9 cellular contexts compared by ENCODE assay signal in genomic region chr19:47130120-47130588, GRCh38. TPM values are rescaled to one million over a fixed set of nuclear protein-coding genes. Genes with fewer than 3 reads are reported as not detected.
DNase-seq lines count a peak whose midpoint lies in the region; ATAC-seq and TF ChIP-seq lines count a peak whose summit lies in the region.
"Had no signal": no experiment of that assay in that cellular context is flagged by ENCODE, and none has a peak within 500 bp of the region (broad histone marks: within the 10 kb centered on the region; RNA-seq: fewer than 3 reads in every experiment).

No MANE protein-coding gene starts in this region.

- H3K9me3 ChIP-seq in heart right ventricle = peaks cover 0 to 4% (median 0%) of the 10 kb centered on the region in 11 donors
- no peaks in the 10 kb centered on the region for H3K9me3 ChIP-seq in body of pancreas
- H3K9me3 ChIP-seq in muscle layer of duodenum (ENCODE audit: control insufficient read depth in 1 of 2, low read length in 2 of 2) = no peaks in the 10 kb centered on the region
- H3K9me3 ChIP-seq in upper lobe of left lung = no peaks in the 10 kb centered on the region
- H3K9me3 ChIP-seq: mucosa of descending colon had no signal

- ATAC-seq in heart right ventricle = peak in 1 of 8 donors; percentile 16
- ATAC-seq in Right ventricle myocardium superior (ENCODE audit: poor library complexity) = no peak
- ATAC-seq in body of pancreas = no peak
- ATAC-seq in upper lobe of left lung (ENCODE audit: low FRiP score in 2 of 2) = no peak
- no peak for ATAC-seq in activated CD4-positive, CD25-positive, alpha-beta regulatory T cell treated with anti-CD3 and anti-CD28 coated beads, Interleukin-2, amount 50 U/mL, for 24 hours

- intact Hi-C loops in heart right ventricle (cut with DNase I) = loop anchor here in 2 of 10 donors (2.0 to 5.0 kb wide), 2 partner anchors 51 to 93 kb away; no protein-coding TSS in a partner anchor
- intact Hi-C loops in Right ventricle myocardium superior (cut with DNase I) = loop anchor here (1.0 kb wide), 1 partner anchor 17 kb away; the partner anchor contains the start of gene ZC3H4
- intact Hi-C loops in body of pancreas (cut with DNase I) = no loop called here

- WGBS in heart right ventricle, 2 donors = 75 to 76% methylated on average over 8 of the region's 8 CpGs
- 63 to 66% methylated on average over 8 of the region's 8 CpGs for WGBS in body of pancreas, 2 donors
- 65 to 69% methylated on average over 8 of the region's 8 CpGs for WGBS in upper lobe of left lung, 2 donors

- H3K36me3 ChIP-seq in heart right ventricle = peaks cover 0 to 12% (median 0%) of the 10 kb centered on the region in 9 donors
- H3K36me3 ChIP-seq in body of pancreas (replicated peaks in 1 of 2; ENCODE audit: insufficient read depth in 1 of 2, low read depth in 2 of 2) = no peaks in the 10 kb centered on the region
- H3K36me3 ChIP-seq in muscle layer of duodenum (ENCODE audit: control insufficient read depth in 1 of 2, insufficient read depth in 2 of 2, low read length in 2 of 2) = no peaks in the 10 kb centered on the region
- no peaks in the 10 kb centered on the region for H3K36me3 ChIP-seq in upper lobe of left lung

- H3K4me3 ChIP-seq in heart right ventricle (peak overlapping the region in 9 of 10 donors; percentile 61 to 86 (median 72)), body of pancreas (no peak overlapping the region), muscle layer of duodenum (ENCODE audit: low read depth in 1 of 2, low read length in 2 of 2) (peak overlapping the region; percentile 80 to 95), upper lobe of left lung (peak overlapping the region in 3 of 4 donors; percentile 76 to 96 (median 90))

- DNase-seq in heart right ventricle (no peak), Right ventricle myocardium superior (no peak), body of pancreas (no peak), upper lobe of left lung (no peak), activated gamma-delta T cell treated with Interleukin-2 at 50 U/mL for 16 hours (no peak), NCI-H146 (lab: John Stamatoyannopoulos, UW) (no peak)

- H3K27ac ChIP-seq in heart right ventricle (peak overlapping the region in 6 of 10 donors; percentile 90 to 94 (median 91)), body of pancreas (peak overlapping the region in 3 of 4 donors; percentile 79 to 91 (median 83)), muscle layer of duodenum (ENCODE audit: low read length) (no peak overlapping the region), upper lobe of left lung (peak overlapping the region in 2 of 4 donors; percentile 91 to 96)

- no peak for TF ChIP-seq POLR2A in body of pancreas (IDR thresholded peaks at IDR 0.05)
- no peak for TF ChIP-seq POLR2A in upper lobe of left lung (IDR thresholded peaks at IDR 0.05)

- no peaks in the 10 kb centered on the region for H3K27me3 ChIP-seq in heart right ventricle
- H3K27me3 ChIP-seq in body of pancreas = no peaks in the 10 kb centered on the region
- no peaks in the 10 kb centered on the region for H3K27me3 ChIP-seq in muscle layer of duodenum (ENCODE audit: low read depth, low read length)
- H3K27me3 ChIP-seq in upper lobe of left lung = no peaks in the 10 kb centered on the region

- TF ChIP-seq CTCF in heart right ventricle (IDR thresholded peaks at IDR 0.05) (no peak), body of pancreas (IDR thresholded peaks at IDR 0.05) (no peak), upper lobe of left lung (IDR thresholded peaks at IDR 0.05) (no peak)

- TF ChIP-seq EP300 in upper lobe of left lung (IDR thresholded peaks at IDR 0.05) = no peak

- H3K4me1 ChIP-seq in heart right ventricle = peaks cover 0 to 46% (median 30%) of the 10 kb centered on the region in 9 donors
- H3K4me1 ChIP-seq in body of pancreas = peaks cover 23% of the 10 kb centered on the region
- peaks cover 0 to 33% of the 10 kb centered on the region in 2 donors for H3K4me1 ChIP-seq in muscle layer of duodenum (ENCODE audit: control insufficient read depth in 1 of 2, insufficient read depth in 2 of 2, low read length in 2 of 2)
- H3K4me1 ChIP-seq in upper lobe of left lung = peaks cover 21 to 41% (median 33%) of the 10 kb centered on the region in 4 donors

RNA-seq across cellular contexts. Expression of gene SAE1, which starts 0.5 kb away (rescaled TPM):
- total RNA-seq in heart right ventricle (10 to 100 TPM; 32.5 to 53.3 (median 45.5) TPM), Right ventricle myocardium superior (42.2 TPM), body of pancreas (10 to 100 TPM; 14.5 to 21.5 TPM), upper lobe of left lung (10 to 100 TPM; 31.1 to 61.2 (median 55.3) TPM)
- 10 to 100 TPM; 11.9 to 60.2 TPM for polyA plus RNA-seq in heart right ventricle

RNA-seq across cellular contexts. Expression of gene ZC3H4, which starts 16.6 kb away (rescaled TPM):
- total RNA-seq in heart right ventricle = 10 to 100 TPM; 19.5 to 32.8 (median 26.1) TPM
- 10 to 100 TPM in 1 of 2 donors, 1 to 10 TPM in 1; 4.5 to 13.8 TPM for polyA plus RNA-seq in heart right ventricle
- total RNA-seq in Right ventricle myocardium superior = 20.6 TPM
- total RNA-seq in body of pancreas = 10 to 100 TPM; 18.9 to 34.3 TPM
- 10 to 100 TPM; 28.6 to 57.6 (median 44.1) TPM for total RNA-seq in upper lobe of left lung

Comparison
In these comparisons a context has a peak if more than half of its experiments do, and no peak if none do; other contexts are left out.
1. H3K4me3 ChIP-seq: peak in heart right ventricle (9 of 10), muscle layer of duodenum (2 of 2) and upper lobe of left lung (3 of 4); none in body of pancreas (0 of 2).